Comparison of ENCODE assay signal across 14 cellular contexts in genomic region chr12:95551913-95552516, GRCh38. TPM values are rescaled to one million over a fixed set of nuclear protein-coding genes. Genes with fewer than 3 reads are reported as not detected.
DNase-seq lines count a peak whose midpoint lies in the region; TF ChIP-seq lines count a peak whose summit lies in the region.
"Had no signal": no experiment of that assay in that cellular context is flagged by ENCODE, and none has a peak within 500 bp of the region (broad histone marks: within the 10 kb centered on the region; RNA-seq: fewer than 3 reads in every experiment).

No MANE protein-coding gene starts in this region.

- H3K4me1 Mint-ChIP-seq in activated CD4-positive, alpha-beta T cell treated with anti-CD3 and anti-CD28 coated beads, Interleukin-2, amount 10 ng/mL, durations not matched to agents 24 days and 14 days = peaks cover 44% of the 10 kb centered on the region
- H3K4me1 Mint-ChIP-seq in activated CD4-positive, alpha-beta T cell treated with anti-CD3 and anti-CD28 coated beads, Interleukin-2, amount 10 ng/mL, durations not matched to agents 7 days and 5 days = peaks cover 49% of the 10 kb centered on the region
- peaks cover 53% of the 10 kb centered on the region for H3K4me1 Mint-ChIP-seq in activated naive CD8-positive, alpha-beta T cell treated with anti-CD3 and anti-CD28 coated beads for 36 hours
- H3K4me1 Mint-ChIP-seq in neural crest cell (peaks cover 35% of the 10 kb centered on the region), endothelial cell (ENCODE audit: unreplicated experiment) (peaks cover 20% of the 10 kb centered on the region)

- H3K9me3 Mint-ChIP-seq in activated CD4-positive, alpha-beta T cell treated with anti-CD3 and anti-CD28 coated beads, Interleukin-2, amount 10 ng/mL, durations not matched to agents 24 days and 14 days = peaks cover 7% of the 10 kb centered on the region
- peaks cover 3% of the 10 kb centered on the region for H3K9me3 Mint-ChIP-seq in activated CD4-positive, alpha-beta T cell treated with anti-CD3 and anti-CD28 coated beads, Interleukin-2, amount 10 ng/mL, durations not matched to agents 7 days and 5 days
- H3K9me3 Mint-ChIP-seq in activated naive CD8-positive, alpha-beta T cell treated with anti-CD3 and anti-CD28 coated beads for 36 hours = peaks cover 6% of the 10 kb centered on the region
- H3K9me3 Mint-ChIP-seq in neural crest cell (peaks cover 6% of the 10 kb centered on the region), endothelial cell (ENCODE audit: unreplicated experiment) (no peaks in the 10 kb centered on the region)

- intact Hi-C loops in activated CD4-positive, alpha-beta T cell treated with anti-CD3 and anti-CD28 coated beads, Interleukin-2, amount 10 ng/mL, durations not matched to agents 24 days and 14 days (cut with micrococcal nuclease) = no loop called here

- DNase-seq in activated CD4-positive, alpha-beta T cell treated with anti-CD3 and anti-CD28 coated beads, Interleukin-2, amount 10 ng/mL, durations not matched to agents 24 days and 14 days = no peak
- DNase-seq in activated CD4-positive, alpha-beta T cell treated with anti-CD3 and anti-CD28 coated beads, Interleukin-2, amount 10 ng/mL, durations not matched to agents 7 days and 5 days = no peak
- DNase-seq in activated naive CD8-positive, alpha-beta T cell treated with anti-CD3 and anti-CD28 coated beads for 36 hours = no peak
- DNase-seq in neural crest cell (ENCODE audit: low read depth, low spot score) = no peak
- DNase-seq in iPS-NIHi7 (ENCODE audit: extremely low spot score) = no peak
- no peak for DNase-seq in retina
- no peak for DNase-seq in endothelial cell (ENCODE audit: low spot score)
- DNase-seq: aorta; NCI-H1105; stimulated activated naive B cell treated with anti-CD40 and anti-IgM and Interleukin-4, amounts not matched to agents 10 μg/mL and 1 μg/mL and 100 μg/mL, for 72 hours had no signal

- TF ChIP-seq CTCF in neural crest cell (conservative IDR thresholded peaks at IDR 0.05) (no peak), endothelial cell (IDR thresholded peaks at IDR 0.05; ENCODE audit: unreplicated experiment) (no peak)

- H3K4me3 Mint-ChIP-seq in activated CD4-positive, alpha-beta T cell treated with anti-CD3 and anti-CD28 coated beads, Interleukin-2, amount 10 ng/mL, durations not matched to agents 24 days and 14 days = peak overlapping the region; percentile 81
- H3K4me3 Mint-ChIP-seq in activated CD4-positive, alpha-beta T cell treated with anti-CD3 and anti-CD28 coated beads, Interleukin-2, amount 10 ng/mL, durations not matched to agents 7 days and 5 days = no peak overlapping the region
- peak overlapping the region; percentile 86 for H3K4me3 Mint-ChIP-seq in activated naive CD8-positive, alpha-beta T cell treated with anti-CD3 and anti-CD28 coated beads for 36 hours
- peak overlapping the region; percentile 88 for H3K4me3 Mint-ChIP-seq in neural crest cell
- H3K4me3 Mint-ChIP-seq in endothelial cell (ENCODE audit: unreplicated experiment) = no peak overlapping the region
- H3K4me3 Mint-ChIP-seq: stimulated activated naive B cell treated with anti-CD40 and anti-IgM and Interleukin-4, amounts not matched to agents 10 μg/mL and 1 μg/mL and 100 μg/mL, for 72 hours; type B pancreatic cell had no signal

- H3K27ac ChIP-seq in KOPT-K1 (ENCODE audit: low read depth, low read length, poor library complexity, severe bottlenecking) = peak overlapping the region; percentile 91
- H3K27ac ChIP-seq: BLaER1 had no signal

- H3K27me3 Mint-ChIP-seq in activated CD4-positive, alpha-beta T cell treated with anti-CD3 and anti-CD28 coated beads, Interleukin-2, amount 10 ng/mL, durations not matched to agents 24 days and 14 days = peaks cover 15% of the 10 kb centered on the region
- peaks cover 15% of the 10 kb centered on the region for H3K27me3 Mint-ChIP-seq in activated CD4-positive, alpha-beta T cell treated with anti-CD3 and anti-CD28 coated beads, Interleukin-2, amount 10 ng/mL, durations not matched to agents 7 days and 5 days
- no peaks in the 10 kb centered on the region for H3K27me3 Mint-ChIP-seq in activated naive CD8-positive, alpha-beta T cell treated with anti-CD3 and anti-CD28 coated beads for 36 hours
- peaks cover 52% of the 10 kb centered on the region for H3K27me3 Mint-ChIP-seq in neural crest cell (ENCODE audit: low read depth)
- peaks cover 5% of the 10 kb centered on the region for H3K27me3 Mint-ChIP-seq in endothelial cell (ENCODE audit: unreplicated experiment)

- CTCF ChIA-PET in activated CD4-positive, alpha-beta T cell treated with anti-CD3 and anti-CD28 coated beads, Interleukin-2, amount 10 ng/mL, durations not matched to agents 7 days and 5 days (lab: Charles Lee) = interaction anchor here (0.6 kb wide), 1 partner anchor 10 kb away, joined by 5 read pairs; no protein-coding TSS in a partner anchor

- peaks cover 2% of the 10 kb centered on the region for H3K36me3 Mint-ChIP-seq in activated CD4-positive, alpha-beta T cell treated with anti-CD3 and anti-CD28 coated beads, Interleukin-2, amount 10 ng/mL, durations not matched to agents 24 days and 14 days (ENCODE audit: low read depth)
- H3K36me3 Mint-ChIP-seq in activated CD4-positive, alpha-beta T cell treated with anti-CD3 and anti-CD28 coated beads, Interleukin-2, amount 10 ng/mL, durations not matched to agents 7 days and 5 days (ENCODE audit: low read depth) = no peaks in the 10 kb centered on the region
- H3K36me3 Mint-ChIP-seq in activated naive CD8-positive, alpha-beta T cell treated with anti-CD3 and anti-CD28 coated beads for 36 hours = peaks cover 20% of the 10 kb centered on the region
- H3K36me3 Mint-ChIP-seq in neural crest cell (ENCODE audit: low read depth) (peaks cover 2% of the 10 kb centered on the region), endothelial cell (ENCODE audit: low read depth, unreplicated experiment) (peaks cover 4% of the 10 kb centered on the region)
- H3K36me3 Mint-ChIP-seq: type B pancreatic cell had no signal

- POLR2A ChIA-PET in activated CD4-positive, alpha-beta T cell treated with anti-CD3 and anti-CD28 coated beads, Interleukin-2, amount 10 ng/mL, durations not matched to agents 7 days and 5 days (lab: Charles Lee) = no interaction called here

- H3K36me3 ChIP-seq in KOPT-K1 (ENCODE audit: insufficient read depth, low read length) = no peaks in the 10 kb centered on the region
- H3K36me3 ChIP-seq: BLaER1 had no signal

- H3K27ac Mint-ChIP-seq in activated CD4-positive, alpha-beta T cell treated with anti-CD3 and anti-CD28 coated beads, Interleukin-2, amount 10 ng/mL, durations not matched to agents 24 days and 14 days = peak overlapping the region; percentile 87
- no peak overlapping the region for H3K27ac Mint-ChIP-seq in activated CD4-positive, alpha-beta T cell treated with anti-CD3 and anti-CD28 coated beads, Interleukin-2, amount 10 ng/mL, durations not matched to agents 7 days and 5 days
- peak overlapping the region; percentile 95 for H3K27ac Mint-ChIP-seq in activated naive CD8-positive, alpha-beta T cell treated with anti-CD3 and anti-CD28 coated beads for 36 hours
- no peak overlapping the region for H3K27ac Mint-ChIP-seq in neural crest cell (ENCODE audit: unreplicated experiment)
- no peak overlapping the region for H3K27ac Mint-ChIP-seq in endothelial cell (ENCODE audit: unreplicated experiment)
- H3K27ac Mint-ChIP-seq: stimulated activated naive B cell treated with anti-CD40 and anti-IgM and Interleukin-4, amounts not matched to agents 10 μg/mL and 1 μg/mL and 100 μg/mL, for 72 hours; type B pancreatic cell had no signal

- peaks cover 8% of the 10 kb centered on the region for H3K9me3 ChIP-seq in KOPT-K1 (ENCODE audit: insufficient read depth, low read length, poor library complexity, severe bottlenecking)

RNA-seq across cellular contexts. Expression of gene USP44, which starts 0.7 kb away (rescaled TPM):
- 3.8 and 4.5 TPM in 2 replicates for total RNA-seq in activated CD4-positive, alpha-beta T cell treated with anti-CD3 and anti-CD28 coated beads, Interleukin-2, amount 10 ng/mL, durations not matched to agents 24 days and 14 days
- 1 to 10 TPM; 2.9 to 3.7 TPM for total RNA-seq in activated CD4-positive, alpha-beta T cell treated with anti-CD3 and anti-CD28 coated beads, Interleukin-2, amount 10 ng/mL, durations not matched to agents 7 days and 5 days
- 10 to 100 TPM; 18.7 to 21.9 TPM for total RNA-seq in activated naive CD8-positive, alpha-beta T cell treated with anti-CD3 and anti-CD28 coated beads for 36 hours
- total RNA-seq in neural crest cell (15.5 and 20.0 TPM in 2 replicates), endothelial cell (ENCODE audit: unreplicated experiment) (10.4 TPM)
- total RNA-seq: A172 had no signal

Comparison
In these comparisons a context has a peak if more than half of its experiments do, and no peak if none do; other contexts are left out.
1. H3K27ac Mint-ChIP-seq: peak in activated CD4-positive, alpha-beta T cell treated with anti-CD3 and anti-CD28 coated beads, Interleukin-2, amount 10 ng/mL, durations not matched to agents 24 days and 14 days (single experiment) and activated naive CD8-positive, alpha-beta T cell treated with anti-CD3 and anti-CD28 coated beads for 36 hours (single experiment); none in activated CD4-positive, alpha-beta T cell treated with anti-CD3 and anti-CD28 coated beads, Interleukin-2, amount 10 ng/mL, durations not matched to agents 7 days and 5 days (single experiment), neural crest cell (single experiment) and endothelial cell (single experiment).
2. H3K4me3 Mint-ChIP-seq: peak in activated CD4-positive, alpha-beta T cell treated with anti-CD3 and anti-CD28 coated beads, Interleukin-2, amount 10 ng/mL, durations not matched to agents 24 days and 14 days (single experiment), activated naive CD8-positive, alpha-beta T cell treated with anti-CD3 and anti-CD28 coated beads for 36 hours (single experiment) and neural crest cell (single experiment); none in activated CD4-positive, alpha-beta T cell treated with anti-CD3 and anti-CD28 coated beads, Interleukin-2, amount 10 ng/mL, durations not matched to agents 7 days and 5 days (single experiment) and endothelial cell (single experiment).